1 cellular context compared by ENCODE assay signal in the genomic region with DNA sequence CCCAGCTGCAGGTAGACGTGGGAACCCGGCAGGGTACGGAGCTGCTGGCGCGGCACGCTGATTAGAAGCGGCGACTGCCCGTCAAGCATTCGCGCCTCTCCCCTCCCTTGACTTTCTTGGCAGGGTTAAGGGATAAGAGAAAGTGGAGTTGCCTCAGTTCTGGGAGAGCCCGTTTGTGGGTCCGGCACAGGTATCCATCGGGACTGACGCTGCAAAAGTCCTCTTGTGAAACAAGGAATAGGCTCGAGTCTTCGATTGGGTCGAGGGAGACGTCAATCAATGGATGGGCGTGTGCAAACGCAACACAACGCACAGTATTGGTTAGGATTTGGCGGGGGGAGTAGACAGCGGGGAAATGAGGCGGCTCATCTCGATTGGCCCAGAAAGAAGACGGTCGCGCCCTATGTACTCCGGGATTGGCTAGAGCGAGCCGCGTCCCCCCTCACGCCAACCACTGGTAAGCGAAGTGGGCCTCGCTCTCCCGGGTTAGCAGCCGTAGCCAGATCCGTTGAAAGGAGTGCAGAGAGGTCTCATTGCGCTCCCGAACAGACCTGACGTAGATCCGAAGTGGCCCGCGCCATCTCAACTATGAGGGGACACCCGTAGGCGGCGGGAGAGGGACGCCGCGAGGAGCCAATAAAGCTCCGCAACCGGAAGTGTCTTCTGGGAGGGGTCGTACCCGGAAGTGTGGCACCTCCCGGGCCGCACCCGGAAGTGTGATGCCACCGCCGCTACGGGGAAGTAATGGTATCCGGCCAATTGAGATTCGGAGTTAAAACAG.
A peak's percentile ranks its signal among the peaks of the same experiment; 100 is the strongest.
TF ChIP-seq lines count a peak whose summit lies in the region.

Gene MON1B (plus strand): TSS at position 713 of the 781 bp plus-strand sequence. CDS start 296 bp downstream, outside the sequence.

TF ChIP-seq in K562, 482 proteins besides CTCF, POLR2A, EP300 and RAD21 (continued from another document and continues in another):
- TF ChIP-seq, protein P1, sequence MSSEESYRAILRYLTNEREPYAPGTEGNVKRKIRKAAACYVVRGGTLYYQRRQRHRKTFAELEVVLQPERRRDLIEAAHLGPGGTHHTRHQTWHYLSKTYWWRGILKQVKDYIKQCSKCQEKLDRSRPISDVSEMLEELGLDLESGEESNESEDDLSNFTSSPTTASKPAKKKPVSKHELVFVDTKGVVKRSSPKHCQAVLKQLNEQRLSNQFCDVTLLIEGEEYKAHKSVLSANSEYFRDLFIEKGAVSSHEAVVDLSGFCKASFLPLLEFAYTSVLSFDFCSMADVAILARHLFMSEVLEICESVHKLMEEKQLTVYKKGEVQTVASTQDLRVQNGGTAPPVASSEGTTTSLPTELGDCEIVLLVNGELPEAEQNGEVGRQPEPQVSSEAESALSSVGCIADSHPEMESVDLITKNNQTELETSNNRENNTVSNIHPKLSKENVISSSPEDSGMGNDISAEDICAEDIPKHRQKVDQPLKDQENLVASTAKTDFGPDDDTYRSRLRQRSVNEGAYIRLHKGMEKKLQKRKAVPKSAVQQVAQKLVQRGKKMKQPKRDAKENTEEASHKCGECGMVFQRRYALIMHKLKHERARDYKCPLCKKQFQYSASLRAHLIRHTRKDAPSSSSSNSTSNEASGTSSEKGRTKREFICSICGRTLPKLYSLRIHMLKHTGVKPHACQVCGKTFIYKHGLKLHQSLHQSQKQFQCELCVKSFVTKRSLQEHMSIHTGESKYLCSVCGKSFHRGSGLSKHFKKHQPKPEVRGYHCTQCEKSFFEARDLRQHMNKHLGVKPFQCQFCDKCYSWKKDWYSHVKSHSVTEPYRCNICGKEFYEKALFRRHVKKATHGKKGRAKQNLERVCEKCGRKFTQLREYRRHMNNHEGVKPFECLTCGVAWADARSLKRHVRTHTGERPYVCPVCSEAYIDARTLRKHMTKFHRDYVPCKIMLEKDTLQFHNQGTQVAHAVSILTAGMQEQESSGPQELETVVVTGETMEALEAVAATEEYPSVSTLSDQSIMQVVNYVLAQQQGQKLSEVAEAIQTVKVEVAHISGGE (CRISPR knock-in tag; IDR thresholded peaks at IDR 0.05) = peak; percentile 77 to 96 (median 92); a peak in 4 of 6 replicates
- TF ChIP-seq ZNF511 (CRISPR knock-in tag; IDR thresholded peaks at IDR 0.05) (no peak), NR2C1 (IDR thresholded peaks at IDR 0.05) (peak; percentile 57; the same call in 1 of the 2 replicates), NR2C1 (tag; IDR thresholded peaks at IDR 0.05) (peak; percentile 17), KDM4B (IDR thresholded peaks at IDR 0.05; ENCODE audit: borderline replicate concordance in 2 of 2, low read depth in 1 of 2) (peak in 1 of 2 experiments; percentile 90; a peak in 1 of 4 replicates), ETV5 (CRISPR knock-in tag; IDR thresholded peaks at IDR 0.05; ENCODE audit: low read depth) (peak; percentile 42; the same call in 1 of the 2 replicates), SMARCE1 (IDR thresholded peaks at IDR 0.05) (no peak), SMARCB1 (IDR thresholded peaks at IDR 0.05; ENCODE audit: insufficient read length, low read depth) (no peak), E2F3 (CRISPR knock-in tag; IDR thresholded peaks at IDR 0.05) (0 out of 2 replicates have a peak, but pooled peaks have one; percentile 14), MTA2 (IDR thresholded peaks at IDR 0.05; ENCODE audit: low read depth) (no peak), NR4A1 (CRISPR knock-in tag; IDR thresholded peaks at IDR 0.05) (no peak), NR4A1 (tag; IDR thresholded peaks at IDR 0.05) (no peak), RBM15 (IDR thresholded peaks at IDR 0.05; ENCODE audit: insufficient read depth, low read length) (no peak), CEBPG (CRISPR knock-in tag; IDR thresholded peaks at IDR 0.05) (peak; percentile 48), CEBPG (tag; conservative IDR thresholded peaks at IDR 0.05 in 1 of 2, IDR thresholded peaks at IDR 0.05 in 1 of 2) (peak in 1 of 2 experiments; percentile 43; a peak in 1 of 4 replicates), ETV6 (IDR thresholded peaks at IDR 0.05; ENCODE audit: borderline replicate concordance in 1 of 2, low read depth in 2 of 2, low read length in 1 of 2) (peak; percentile 65 to 89; a peak in 3 of 4 replicates), ETV6 (CRISPR knock-in tag; IDR thresholded peaks at IDR 0.05; ENCODE audit: borderline replicate concordance) (no peak), ZNF347 (CRISPR knock-in tag; IDR thresholded peaks at IDR 0.05; ENCODE audit: low read depth) (no peak)
- TF ChIP-seq, protein P2, sequence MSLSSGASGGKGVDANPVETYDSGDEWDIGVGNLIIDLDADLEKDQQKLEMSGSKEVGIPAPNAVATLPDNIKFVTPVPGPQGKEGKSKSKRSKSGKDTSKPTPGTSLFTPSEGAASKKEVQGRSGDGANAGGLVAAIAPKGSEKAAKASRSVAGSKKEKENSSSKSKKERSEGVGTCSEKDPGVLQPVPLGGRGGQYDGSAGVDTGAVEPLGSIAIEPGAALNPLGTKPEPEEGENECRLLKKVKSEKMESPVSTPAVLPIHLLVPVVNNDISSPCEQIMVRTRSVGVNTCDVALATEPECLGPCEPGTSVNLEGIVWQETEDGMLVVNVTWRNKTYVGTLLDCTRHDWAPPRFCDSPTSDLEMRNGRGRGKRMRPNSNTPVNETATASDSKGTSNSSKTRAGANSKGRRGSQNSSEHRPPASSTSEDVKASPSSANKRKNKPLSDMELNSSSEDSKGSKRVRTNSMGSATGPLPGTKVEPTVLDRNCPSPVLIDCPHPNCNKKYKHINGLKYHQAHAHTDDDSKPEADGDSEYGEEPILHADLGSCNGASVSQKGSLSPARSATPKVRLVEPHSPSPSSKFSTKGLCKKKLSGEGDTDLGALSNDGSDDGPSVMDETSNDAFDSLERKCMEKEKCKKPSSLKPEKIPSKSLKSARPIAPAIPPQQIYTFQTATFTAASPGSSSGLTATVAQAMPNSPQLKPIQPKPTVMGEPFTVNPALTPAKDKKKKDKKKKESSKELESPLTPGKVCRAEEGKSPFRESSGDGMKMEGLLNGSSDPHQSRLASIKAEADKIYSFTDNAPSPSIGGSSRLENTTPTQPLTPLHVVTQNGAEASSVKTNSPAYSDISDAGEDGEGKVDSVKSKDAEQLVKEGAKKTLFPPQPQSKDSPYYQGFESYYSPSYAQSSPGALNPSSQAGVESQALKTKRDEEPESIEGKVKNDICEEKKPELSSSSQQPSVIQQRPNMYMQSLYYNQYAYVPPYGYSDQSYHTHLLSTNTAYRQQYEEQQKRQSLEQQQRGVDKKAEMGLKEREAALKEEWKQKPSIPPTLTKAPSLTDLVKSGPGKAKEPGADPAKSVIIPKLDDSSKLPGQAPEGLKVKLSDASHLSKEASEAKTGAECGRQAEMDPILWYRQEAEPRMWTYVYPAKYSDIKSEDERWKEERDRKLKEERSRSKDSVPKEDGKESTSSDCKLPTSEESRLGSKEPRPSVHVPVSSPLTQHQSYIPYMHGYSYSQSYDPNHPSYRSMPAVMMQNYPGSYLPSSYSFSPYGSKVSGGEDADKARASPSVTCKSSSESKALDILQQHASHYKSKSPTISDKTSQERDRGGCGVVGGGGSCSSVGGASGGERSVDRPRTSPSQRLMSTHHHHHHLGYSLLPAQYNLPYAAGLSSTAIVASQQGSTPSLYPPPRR (CRISPR knock-in tag; IDR thresholded peaks at IDR 0.05; ENCODE audit: borderline replicate concordance) = no peak
- TF ChIP-seq, protein P3, sequence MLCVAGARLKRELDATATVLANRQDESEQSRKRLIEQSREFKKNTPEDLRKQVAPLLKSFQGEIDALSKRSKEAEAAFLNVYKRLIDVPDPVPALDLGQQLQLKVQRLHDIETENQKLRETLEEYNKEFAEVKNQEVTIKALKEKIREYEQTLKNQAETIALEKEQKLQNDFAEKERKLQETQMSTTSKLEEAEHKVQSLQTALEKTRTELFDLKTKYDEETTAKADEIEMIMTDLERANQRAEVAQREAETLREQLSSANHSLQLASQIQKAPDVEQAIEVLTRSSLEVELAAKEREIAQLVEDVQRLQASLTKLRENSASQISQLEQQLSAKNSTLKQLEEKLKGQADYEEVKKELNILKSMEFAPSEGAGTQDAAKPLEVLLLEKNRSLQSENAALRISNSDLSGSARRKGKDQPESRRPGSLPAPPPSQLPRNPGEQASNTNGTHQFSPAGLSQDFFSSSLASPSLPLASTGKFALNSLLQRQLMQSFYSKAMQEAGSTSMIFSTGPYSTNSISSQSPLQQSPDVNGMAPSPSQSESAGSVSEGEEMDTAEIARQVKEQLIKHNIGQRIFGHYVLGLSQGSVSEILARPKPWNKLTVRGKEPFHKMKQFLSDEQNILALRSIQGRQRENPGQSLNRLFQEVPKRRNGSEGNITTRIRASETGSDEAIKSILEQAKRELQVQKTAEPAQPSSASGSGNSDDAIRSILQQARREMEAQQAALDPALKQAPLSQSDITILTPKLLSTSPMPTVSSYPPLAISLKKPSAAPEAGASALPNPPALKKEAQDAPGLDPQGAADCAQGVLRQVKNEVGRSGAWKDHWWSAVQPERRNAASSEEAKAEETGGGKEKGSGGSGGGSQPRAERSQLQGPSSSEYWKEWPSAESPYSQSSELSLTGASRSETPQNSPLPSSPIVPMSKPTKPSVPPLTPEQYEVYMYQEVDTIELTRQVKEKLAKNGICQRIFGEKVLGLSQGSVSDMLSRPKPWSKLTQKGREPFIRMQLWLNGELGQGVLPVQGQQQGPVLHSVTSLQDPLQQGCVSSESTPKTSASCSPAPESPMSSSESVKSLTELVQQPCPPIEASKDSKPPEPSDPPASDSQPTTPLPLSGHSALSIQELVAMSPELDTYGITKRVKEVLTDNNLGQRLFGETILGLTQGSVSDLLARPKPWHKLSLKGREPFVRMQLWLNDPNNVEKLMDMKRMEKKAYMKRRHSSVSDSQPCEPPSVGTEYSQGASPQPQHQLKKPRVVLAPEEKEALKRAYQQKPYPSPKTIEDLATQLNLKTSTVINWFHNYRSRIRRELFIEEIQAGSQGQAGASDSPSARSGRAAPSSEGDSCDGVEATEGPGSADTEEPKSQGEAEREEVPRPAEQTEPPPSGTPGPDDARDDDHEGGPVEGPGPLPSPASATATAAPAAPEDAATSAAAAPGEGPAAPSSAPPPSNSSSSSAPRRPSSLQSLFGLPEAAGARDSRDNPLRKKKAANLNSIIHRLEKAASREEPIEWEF (CRISPR knock-in tag; IDR thresholded peaks at IDR 0.05) = no peak
- TF ChIP-seq, protein P4, sequence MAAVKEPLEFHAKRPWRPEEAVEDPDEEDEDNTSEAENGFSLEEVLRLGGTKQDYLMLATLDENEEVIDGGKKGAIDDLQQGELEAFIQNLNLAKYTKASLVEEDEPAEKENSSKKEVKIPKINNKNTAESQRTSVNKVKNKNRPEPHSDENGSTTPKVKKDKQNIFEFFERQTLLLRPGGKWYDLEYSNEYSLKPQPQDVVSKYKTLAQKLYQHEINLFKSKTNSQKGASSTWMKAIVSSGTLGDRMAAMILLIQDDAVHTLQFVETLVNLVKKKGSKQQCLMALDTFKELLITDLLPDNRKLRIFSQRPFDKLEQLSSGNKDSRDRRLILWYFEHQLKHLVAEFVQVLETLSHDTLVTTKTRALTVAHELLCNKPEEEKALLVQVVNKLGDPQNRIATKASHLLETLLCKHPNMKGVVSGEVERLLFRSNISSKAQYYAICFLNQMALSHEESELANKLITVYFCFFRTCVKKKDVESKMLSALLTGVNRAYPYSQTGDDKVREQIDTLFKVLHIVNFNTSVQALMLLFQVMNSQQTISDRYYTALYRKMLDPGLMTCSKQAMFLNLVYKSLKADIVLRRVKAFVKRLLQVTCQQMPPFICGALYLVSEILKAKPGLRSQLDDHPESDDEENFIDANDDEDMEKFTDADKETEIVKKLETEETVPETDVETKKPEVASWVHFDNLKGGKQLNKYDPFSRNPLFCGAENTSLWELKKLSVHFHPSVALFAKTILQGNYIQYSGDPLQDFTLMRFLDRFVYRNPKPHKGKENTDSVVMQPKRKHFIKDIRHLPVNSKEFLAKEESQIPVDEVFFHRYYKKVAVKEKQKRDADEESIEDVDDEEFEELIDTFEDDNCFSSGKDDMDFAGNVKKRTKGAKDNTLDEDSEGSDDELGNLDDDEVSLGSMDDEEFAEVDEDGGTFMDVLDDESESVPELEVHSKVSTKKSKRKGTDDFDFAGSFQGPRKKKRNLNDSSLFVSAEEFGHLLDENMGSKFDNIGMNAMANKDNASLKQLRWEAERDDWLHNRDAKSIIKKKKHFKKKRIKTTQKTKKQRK (IDR thresholded peaks at IDR 0.05; ENCODE audit: borderline replicate concordance, low read depth, low read length) = peak; percentile 78; the same call in 1 of the 2 replicates
- TF ChIP-seq, protein P5, sequence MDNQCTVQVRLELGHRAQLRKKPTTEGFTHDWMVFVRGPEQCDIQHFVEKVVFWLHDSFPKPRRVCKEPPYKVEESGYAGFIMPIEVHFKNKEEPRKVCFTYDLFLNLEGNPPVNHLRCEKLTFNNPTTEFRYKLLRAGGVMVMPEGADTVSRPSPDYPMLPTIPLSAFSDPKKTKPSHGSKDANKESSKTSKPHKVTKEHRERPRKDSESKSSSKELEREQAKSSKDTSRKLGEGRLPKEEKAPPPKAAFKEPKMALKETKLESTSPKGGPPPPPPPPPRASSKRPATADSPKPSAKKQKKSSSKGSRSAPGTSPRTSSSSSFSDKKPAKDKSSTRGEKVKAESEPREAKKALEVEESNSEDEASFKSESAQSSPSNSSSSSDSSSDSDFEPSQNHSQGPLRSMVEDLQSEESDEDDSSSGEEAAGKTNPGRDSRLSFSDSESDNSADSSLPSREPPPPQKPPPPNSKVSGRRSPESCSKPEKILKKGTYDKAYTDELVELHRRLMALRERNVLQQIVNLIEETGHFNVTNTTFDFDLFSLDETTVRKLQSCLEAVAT (IDR thresholded peaks at IDR 0.05) = no peak
- TF ChIP-seq, protein P6, sequence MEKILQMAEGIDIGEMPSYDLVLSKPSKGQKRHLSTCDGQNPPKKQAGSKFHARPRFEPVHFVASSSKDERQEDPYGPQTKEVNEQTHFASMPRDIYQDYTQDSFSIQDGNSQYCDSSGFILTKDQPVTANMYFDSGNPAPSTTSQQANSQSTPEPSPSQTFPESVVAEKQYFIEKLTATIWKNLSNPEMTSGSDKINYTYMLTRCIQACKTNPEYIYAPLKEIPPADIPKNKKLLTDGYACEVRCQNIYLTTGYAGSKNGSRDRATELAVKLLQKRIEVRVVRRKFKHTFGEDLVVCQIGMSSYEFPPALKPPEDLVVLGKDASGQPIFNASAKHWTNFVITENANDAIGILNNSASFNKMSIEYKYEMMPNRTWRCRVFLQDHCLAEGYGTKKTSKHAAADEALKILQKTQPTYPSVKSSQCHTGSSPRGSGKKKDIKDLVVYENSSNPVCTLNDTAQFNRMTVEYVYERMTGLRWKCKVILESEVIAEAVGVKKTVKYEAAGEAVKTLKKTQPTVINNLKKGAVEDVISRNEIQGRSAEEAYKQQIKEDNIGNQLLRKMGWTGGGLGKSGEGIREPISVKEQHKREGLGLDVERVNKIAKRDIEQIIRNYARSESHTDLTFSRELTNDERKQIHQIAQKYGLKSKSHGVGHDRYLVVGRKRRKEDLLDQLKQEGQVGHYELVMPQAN (IDR thresholded peaks at IDR 0.05; ENCODE audit: borderline replicate concordance) = 0 out of 2 replicates have a peak, but pooled peaks have one; percentile 14
- TF ChIP-seq, protein P7, sequence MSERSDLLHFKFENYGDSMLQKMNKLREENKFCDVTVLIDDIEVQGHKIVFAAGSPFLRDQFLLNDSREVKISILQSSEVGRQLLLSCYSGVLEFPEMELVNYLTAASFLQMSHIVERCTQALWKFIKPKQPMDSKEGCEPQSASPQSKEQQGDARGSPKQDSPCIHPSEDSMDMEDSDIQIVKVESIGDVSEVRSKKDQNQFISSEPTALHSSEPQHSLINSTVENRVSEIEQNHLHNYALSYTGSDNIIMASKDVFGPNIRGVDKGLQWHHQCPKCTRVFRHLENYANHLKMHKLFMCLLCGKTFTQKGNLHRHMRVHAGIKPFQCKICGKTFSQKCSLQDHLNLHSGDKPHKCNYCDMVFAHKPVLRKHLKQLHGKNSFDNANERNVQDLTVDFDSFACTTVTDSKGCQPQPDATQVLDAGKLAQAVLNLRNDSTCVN (CRISPR knock-in tag; IDR thresholded peaks at IDR 0.05) = 0 out of 2 replicates have a peak, but pooled peaks have one; percentile 23
